Comparison of ENCODE assay signal across 18 cellular contexts in the genomic region with DNA sequence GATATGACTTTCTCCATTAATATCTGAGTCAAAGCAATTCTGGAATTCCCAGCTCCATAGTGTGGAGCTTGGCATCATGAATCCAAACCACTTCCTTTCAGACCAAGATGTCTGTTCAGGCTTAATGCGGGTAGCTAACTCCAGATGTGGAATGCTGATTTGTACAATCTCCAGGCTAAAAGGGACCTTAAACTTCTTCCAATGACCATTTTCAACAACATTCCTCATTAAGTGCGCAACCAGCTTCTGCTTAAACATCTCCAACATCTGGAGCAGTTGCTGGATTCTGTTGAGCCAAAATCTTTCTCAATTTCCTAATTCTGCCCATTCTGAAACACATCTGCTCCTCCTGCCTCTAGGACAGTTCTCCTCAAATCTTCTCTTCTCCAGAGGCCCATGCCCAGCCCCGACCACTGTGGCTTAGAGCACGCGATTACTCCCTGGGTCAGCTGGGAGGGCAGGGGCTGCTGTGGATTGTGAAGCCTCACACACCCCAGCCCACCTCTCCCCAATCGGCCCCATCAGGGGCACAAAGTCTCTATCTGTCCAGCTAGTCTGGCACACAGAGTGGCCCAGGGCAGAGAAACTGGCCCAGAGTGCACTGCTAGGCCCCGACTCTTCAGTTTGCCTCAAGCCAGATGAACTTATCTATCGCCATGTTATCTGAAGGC. TPM values are rescaled to one million over a fixed set of nuclear protein-coding genes. Genes with fewer than 3 reads are reported as not detected.
DNase-seq lines count a peak whose midpoint lies in the region; ATAC-seq, FAIRE-seq and TF ChIP-seq lines count a peak whose summit lies in the region.
"Had no signal": no experiment of that assay in that cellular context is flagged by ENCODE, and none has a peak within 500 bp of the region (broad histone marks: within the 10 kb centered on the region; RNA-seq: fewer than 3 reads in every experiment).

No MANE protein-coding gene starts in this region.

- no peak overlapping the region for H3K4me3 Mint-ChIP-seq in neural progenitor cell
- H3K4me3 Mint-ChIP-seq: activated T-cell treated with anti-CD3 and anti-CD28 coated beads, Interleukin-2, amount 50 U/mL, for 24 hours; IgD-negative memory B cell; memory B cell had no signal

- no peak for FAIRE-seq in D721Med (lab: Jason Lieb, UNC)

- peaks cover 33% of the 10 kb centered on the region for H3K36me3 Mint-ChIP-seq in neural progenitor cell

- H3K9me3 ChIP-seq in ascending aorta (no peaks in the 10 kb centered on the region), gastroesophageal sphincter (no peaks in the 10 kb centered on the region), neural progenitor cell (ENCODE audit: low read depth) (no peaks in the 10 kb centered on the region), transverse colon (no peaks in the 10 kb centered on the region)

- peaks cover 43% of the 10 kb centered on the region for H3K4me1 Mint-ChIP-seq in neural progenitor cell
- H3K4me1 Mint-ChIP-seq: IgD-negative memory B cell, memory B cell had no signal

- H3K79me2 ChIP-seq in neural progenitor cell (ENCODE audit: low read depth), result no peaks in the 10 kb centered on the region

- H3K27me3 ChIP-seq in ascending aorta, result no peaks in the 10 kb centered on the region
- H3K27me3 ChIP-seq in gastroesophageal sphincter, result no peaks in the 10 kb centered on the region
- peaks cover 8% of the 10 kb centered on the region for H3K27me3 ChIP-seq in neural progenitor cell
- H3K27me3 ChIP-seq in transverse colon, result no peaks in the 10 kb centered on the region

- peaks cover 3% of the 10 kb centered on the region for H3K9me3 Mint-ChIP-seq in neural progenitor cell
- H3K9me3 Mint-ChIP-seq: memory B cell had no signal

- H2AFZ ChIP-seq in neural progenitor cell (replicated peaks), result no peak overlapping the region

- no peak overlapping the region for H3K9ac ChIP-seq in neural progenitor cell

- no peaks in the 10 kb centered on the region for H4K20me1 ChIP-seq in neural progenitor cell (ENCODE audit: low read depth)

- H3K4me2 ChIP-seq in neural progenitor cell, result peak overlapping the region; percentile 43

- H3K4me3 ChIP-seq in ascending aorta (no peak overlapping the region), gastroesophageal sphincter (no peak overlapping the region), neural progenitor cell (no peak overlapping the region), transverse colon (no peak overlapping the region)

- TF ChIP-seq CTCF in ascending aorta (IDR thresholded peaks at IDR 0.05) (no peak), gastroesophageal sphincter (IDR thresholded peaks at IDR 0.05) (no peak), neural progenitor cell (IDR thresholded peaks at IDR 0.05) (no peak), transverse colon (IDR thresholded peaks at IDR 0.05) (no peak), D721Med (IDR thresholded peaks at IDR 0.05; ENCODE audit: insufficient read depth, missing control alignments) (no peak)

- intact Hi-C loops in ascending aorta (cut with DNase I) (no loop called here), transverse colon (cut with DNase I; ENCODE audit: low total_unique reads) (no loop called here)

- H3K27me3 Mint-ChIP-seq in neural progenitor cell (ENCODE audit: insufficient read depth, low read depth), result peaks cover 4% of the 10 kb centered on the region

- no peaks in the 10 kb centered on the region for H3K36me3 ChIP-seq in ascending aorta
- no peaks in the 10 kb centered on the region for H3K36me3 ChIP-seq in gastroesophageal sphincter
- H3K36me3 ChIP-seq in neural progenitor cell, result no peaks in the 10 kb centered on the region
- H3K36me3 ChIP-seq in transverse colon, result no peaks in the 10 kb centered on the region

- TF ChIP-seq POLR2A in gastroesophageal sphincter (IDR thresholded peaks at IDR 0.05), result no peak
- no peak for TF ChIP-seq POLR2A in transverse colon (IDR thresholded peaks at IDR 0.05)

- in situ Hi-C loops in transverse colon (cut with MboI; ENCODE audit: low pct_ligation_motif_present in 1 of 4, low pct_unique_long_range_greater_than_20kb in 1 of 4, low sequenced_read_pairs in 3 of 4), result no loop called here

- TF ChIP-seq EP300 in gastroesophageal sphincter (IDR thresholded peaks at IDR 0.05) (no peak), transverse colon (IDR thresholded peaks at IDR 0.05; ENCODE audit: low read depth) (no peak)

- peaks cover 4% of the 10 kb centered on the region for H3F3A ChIP-seq in neural progenitor cell (ENCODE audit: low read depth)

- peak overlapping the region; percentile 65 for H3K27ac Mint-ChIP-seq in neural progenitor cell
- H3K27ac Mint-ChIP-seq: activated T-cell treated with anti-CD3 and anti-CD28 coated beads, Interleukin-2, amount 50 U/mL, for 24 hours; IgD-negative memory B cell; memory B cell had no signal

- H3K27ac ChIP-seq in ascending aorta (peak overlapping the region; percentile 59 to 87), gastroesophageal sphincter (peak overlapping the region in 3 of 4 donors; percentile 73 to 83 (median 80)), neural progenitor cell (no peak overlapping the region), transverse colon (peak overlapping the region; percentile 51 to 63 (median 60))

- peaks cover 7 to 14% of the 10 kb centered on the region in 2 donors for H3K4me1 ChIP-seq in ascending aorta
- H3K4me1 ChIP-seq in gastroesophageal sphincter, result peaks cover 0 to 19% (median 0%) of the 10 kb centered on the region in 3 donors
- H3K4me1 ChIP-seq in neural progenitor cell, result peaks cover 30% of the 10 kb centered on the region
- peaks cover 0 to 5% (median 0%) of the 10 kb centered on the region in 4 donors for H3K4me1 ChIP-seq in transverse colon

- peak; percentile 27 for ATAC-seq in gastroesophageal sphincter
- ATAC-seq in GM21576 (IDR thresholded peaks at IDR 0.05; ENCODE audit: unreplicated experiment), result no peak

- 72 to 89% methylated on average over 2 to 7 of the region's 8 CpGs for WGBS in gastroesophageal sphincter (ENCODE audit: low coverage in 1 of 2), 2 donors
- WGBS in transverse colon (ENCODE audit: low coverage in 1 of 2), 2 donors, result 82 to 100% methylated on average over 1 to 7 of the region's 8 CpGs

- DNase-seq in ascending aorta (ENCODE audit: low spot score in 2 of 2), result no peak
- no peak for DNase-seq in neural progenitor cell (ENCODE audit: low spot score)
- no peak for DNase-seq in transverse colon
- no peak for DNase-seq in T-helper 2 cell
- DNase-seq in GM19240 (ENCODE audit: insufficient read length, low spot score), result no peak
- no peak for DNase-seq in D721Med (ENCODE audit: insufficient read length, low spot score)
- DNase-seq: activated CD4-positive, CD25-positive, alpha-beta regulatory T cell; activated T-cell treated with anti-CD3 and anti-CD28 coated beads, Interleukin-2, amount 50 U/mL, for 24 hours; effector memory CD4-positive, alpha-beta T cell; NCI-H1092 treated with DMSO at 0.1 percent for 48 hours; NCI-H2227 treated with DMSO at 0.1 percent for 48 hours; stimulated activated CD4-positive, alpha-beta T cell treated with anti-CD3 and anti-CD28 coated beads, Interleukin-4, amount 100 ng/mL, for 4 hours; stimulated activated naive CD4-positive, alpha-beta T cell treated with Interleukin-2 at 50 U/mL for 16 hours had no signal

RNA-seq across cellular contexts. Expression of a gene that starts 36.2 kb away (rescaled TPM):
- total RNA-seq in ascending aorta (0.11 TPM), gastroesophageal sphincter (1 to 10 TPM; 1.4 to 3.4 (median 2.7) TPM), neural progenitor cell (ENCODE audit: low replicate concordance) (not detected in 2 replicates), transverse colon (1 to 10 TPM in 3 of 4 donors, under 1 TPM in 1; 1.00 to 5.2 (median 2.9) TPM)
- total RNA-seq: pulmonary artery endothelial cell had no signal

RNA-seq across cellular contexts. Expression of a gene that starts 40.4 kb away (rescaled TPM):
- not detected for total RNA-seq in ascending aorta
- 1 to 10 TPM in 1 of 4 donors, under 1 TPM in 1, not detected in 2; 0.81 to 2.2 TPM for total RNA-seq in gastroesophageal sphincter
- total RNA-seq in neural progenitor cell (ENCODE audit: low replicate concordance), result not detected in 2 replicates
- total RNA-seq in transverse colon, result not detected
- total RNA-seq: pulmonary artery endothelial cell had no signal

RNA-seq across cellular contexts. Expression of a gene that starts 45.6 kb away (rescaled TPM):
- total RNA-seq in ascending aorta (0.11 TPM), gastroesophageal sphincter (under 1 TPM; 0.31 to 0.82 (median 0.70) TPM), neural progenitor cell (ENCODE audit: low replicate concordance) (1.5 and 1.9 TPM in 2 replicates), transverse colon (1 to 10 TPM in 3 of 4 donors, under 1 TPM in 1; 0.20 to 7.1 (median 3.7) TPM)
- total RNA-seq: pulmonary artery endothelial cell had no signal
